In genomic region chr5:42090162-42090561, GRCh38 we compare ENCODE assay signal across 20 cellular contexts.
DNase-seq lines count a peak whose midpoint lies in the region; ATAC-seq, FAIRE-seq and TF ChIP-seq lines count a peak whose summit lies in the region.
"Had no signal": no experiment of that assay in that cellular context is flagged by ENCODE, and none has a peak within 500 bp of the region (broad histone marks: within the 10 kb centered on the region; RNA-seq: fewer than 3 reads in every experiment).

No MANE protein-coding gene starts in this region.

- peaks cover 8% of the 10 kb centered on the region for H3K9me3 Mint-ChIP-seq in activated T-cell treated with anti-CD3 and anti-CD28 coated beads, Interleukin-2, amount 50 U/mL, for 24 hours
- H3K9me3 Mint-ChIP-seq in stimulated activated naive CD8-positive, alpha-beta T cell treated with anti-CD3 and anti-CD28 coated beads, Interleukin-15, amount 100 ng/mL, for 72 hours = peaks cover 4 to 19% of the 10 kb centered on the region in 2 donors

- peak; percentile 9 for ATAC-seq in stimulated activated naive CD8-positive, alpha-beta T cell treated with anti-CD3 and anti-CD28 coated beads, Interleukin-15, Interleukin-2, amounts not matched to agents 100 U/mL and 50 U/mL, for 24 hours
- no peak for ATAC-seq in stimulated activated naive CD8-positive, alpha-beta T cell treated with anti-CD3 and anti-CD28 coated beads, Interleukin-15, amount 100 ng/mL, for 72 hours
- ATAC-seq: GM23338 had no signal

- dilution Hi-C loops in keratinocyte (cut with MboI; ENCODE audit: extremely low pct_ligation_motif_present, low sequenced_read_pairs) = no loop called here

- peaks cover 7% of the 10 kb centered on the region for H3K4me1 Mint-ChIP-seq in activated T-cell treated with anti-CD3 and anti-CD28 coated beads, Interleukin-2, amount 50 U/mL, for 24 hours (ENCODE audit: low read depth)
- H3K4me1 Mint-ChIP-seq in stimulated activated naive CD8-positive, alpha-beta T cell treated with anti-CD3 and anti-CD28 coated beads, Interleukin-15, amount 100 ng/mL, for 72 hours = no peaks in the 10 kb centered on the region
- H3K4me1 Mint-ChIP-seq: CD14-positive monocyte; CD4-positive, alpha-beta memory T cell; GM23338 had no signal

- FAIRE-seq in keratinocyte (lab: Jason Lieb, UNC) = no peak
- FAIRE-seq: GM12892, GM18507, H54 had no signal

- no peaks in the 10 kb centered on the region for H3K79me2 ChIP-seq in keratinocyte (ENCODE audit: control insufficient read depth, insufficient read depth, low read length)

- H3K9me3 ChIP-seq in keratinocyte (ENCODE audit: control insufficient read depth, low read depth, low read length) = peaks cover 2% of the 10 kb centered on the region
- H3K9me3 ChIP-seq: BLaER1 had no signal

- H3K4me3 Mint-ChIP-seq in activated T-cell treated with anti-CD3 and anti-CD28 coated beads, Interleukin-2, amount 50 U/mL, for 24 hours = no peak overlapping the region
- H3K4me3 Mint-ChIP-seq in stimulated activated naive CD8-positive, alpha-beta T cell treated with anti-CD3 and anti-CD28 coated beads, Interleukin-15, amount 100 ng/mL, for 72 hours = no peak overlapping the region
- H3K4me3 Mint-ChIP-seq: CD14-positive monocyte; CD4-positive, alpha-beta memory T cell; GM23338 had no signal

- H3K27ac ChIP-seq in keratinocyte (ENCODE audit: control insufficient read depth, insufficient read depth, low read length) = no peak overlapping the region
- H3K27ac ChIP-seq: 22Rv1, BLaER1 had no signal

- DNase-seq in activated T-cell treated with anti-CD3 and anti-CD28 coated beads, Interleukin-2, amount 50 U/mL, for 24 hours = no peak
- DNase-seq in activated T-cell treated with anti-CD3 and anti-CD28 coated beads for 4 hours (no peak), keratinocyte (ENCODE audit: low read depth, low spot score) (peak; percentile 9), NCI-H146 treated with DMSO at 0.1 percent for 48 hours (lab: John Stamatoyannopoulos, UW; ENCODE audit: unreplicated experiment) (no peak), NCI-H1092 (lab: John Stamatoyannopoulos, UW) (no peak)
- DNase-seq in stimulated activated naive CD8-positive, alpha-beta T cell treated with anti-CD3 and anti-CD28 coated beads, Interleukin-15, Interleukin-2, amounts not matched to agents 100 U/mL and 50 U/mL, for 24 hours = no peak
- no peak for DNase-seq in stimulated activated naive CD8-positive, alpha-beta T cell treated with anti-CD3 and anti-CD28 coated beads, Interleukin-15, amount 100 ng/mL, for 72 hours
- DNase-seq: CD4-positive, alpha-beta memory T cell; DMS153; DMS79; GDM1; HCEC 1CT; IMR-90 had no signal

- no peaks in the 10 kb centered on the region for H3K36me3 Mint-ChIP-seq in activated T-cell treated with anti-CD3 and anti-CD28 coated beads, Interleukin-2, amount 50 U/mL, for 24 hours (ENCODE audit: low read depth)
- H3K36me3 Mint-ChIP-seq: CD14-positive monocyte; CD4-positive, alpha-beta memory T cell had no signal

- no peak overlapping the region for H3K4me3 ChIP-seq in keratinocyte (ENCODE audit: control insufficient read depth in 2 of 3, extremely low read depth in 1 of 3, insufficient read depth in 2 of 3, low read depth in 1 of 3, low read length in 3 of 3)
- H3K4me3 ChIP-seq: BLaER1, GM23338 had no signal

- no peak overlapping the region for H3K4me2 ChIP-seq in keratinocyte (ENCODE audit: control insufficient read depth, extremely low read depth, insufficient read depth, low read depth, low read length)
- H3K4me2 ChIP-seq: BLaER1, GM23338 had no signal

- no peak for TF ChIP-seq CTCF in keratinocyte (optimal IDR thresholded peaks at IDR 0.05 in 1 of 3, IDR thresholded peaks at IDR 0.05 in 1 of 3, conservative IDR thresholded peaks at IDR 0.05 in 1 of 3; ENCODE audit: extremely low read depth in 1 of 3, insufficient read depth in 2 of 3, low read length in 3 of 3)

- no peaks in the 10 kb centered on the region for H3K27me3 ChIP-seq in keratinocyte (ENCODE audit: control insufficient read depth, extremely low read depth, insufficient read depth, low read length)
- H3K27me3 ChIP-seq: BLaER1 had no signal

- no peak overlapping the region for H2AFZ ChIP-seq in keratinocyte (ENCODE audit: control insufficient read depth, low read length)
- H2AFZ ChIP-seq: GM23338 had no signal

- no peaks in the 10 kb centered on the region for H3K27me3 Mint-ChIP-seq in activated T-cell treated with anti-CD3 and anti-CD28 coated beads, Interleukin-2, amount 50 U/mL, for 24 hours
- no peaks in the 10 kb centered on the region for H3K27me3 Mint-ChIP-seq in stimulated activated naive CD8-positive, alpha-beta T cell treated with anti-CD3 and anti-CD28 coated beads, Interleukin-15, amount 100 ng/mL, for 72 hours

- peak overlapping the region; percentile 87 for H3K27ac Mint-ChIP-seq in activated T-cell treated with anti-CD3 and anti-CD28 coated beads, Interleukin-2, amount 50 U/mL, for 24 hours
- no peak overlapping the region for H3K27ac Mint-ChIP-seq in stimulated activated naive CD8-positive, alpha-beta T cell treated with anti-CD3 and anti-CD28 coated beads, Interleukin-15, amount 100 ng/mL, for 72 hours
- H3K27ac Mint-ChIP-seq: CD14-positive monocyte; CD4-positive, alpha-beta memory T cell; GM23338 had no signal

- H3K36me3 ChIP-seq in keratinocyte (ENCODE audit: control insufficient read depth in 2 of 2, extremely low read depth in 1 of 2, insufficient read depth in 2 of 2, low read length in 2 of 2) = no peaks in the 10 kb centered on the region
- H3K36me3 ChIP-seq: BLaER1 had no signal

- no peak overlapping the region for H3K9ac ChIP-seq in keratinocyte (ENCODE audit: control insufficient read depth, extremely low read depth, insufficient read depth, low read length)
- H3K9ac ChIP-seq: BLaER1 had no signal

- H3K9me1 ChIP-seq in keratinocyte (ENCODE audit: control insufficient read depth, extremely low read depth, insufficient read depth, low read length) = no peaks in the 10 kb centered on the region

- H4K20me1 ChIP-seq in keratinocyte (ENCODE audit: control insufficient read depth, extremely low read depth, insufficient read depth, low read length) = no peaks in the 10 kb centered on the region
- H4K20me1 ChIP-seq: BLaER1 had no signal

- H3K4me1 ChIP-seq in keratinocyte (ENCODE audit: control insufficient read depth, extremely low read depth, insufficient read depth, low read length) = no peaks in the 10 kb centered on the region
- H3K4me1 ChIP-seq: BLaER1 had no signal
